ENCODE assay signal across 20 cellular contexts in the genomic region with DNA sequence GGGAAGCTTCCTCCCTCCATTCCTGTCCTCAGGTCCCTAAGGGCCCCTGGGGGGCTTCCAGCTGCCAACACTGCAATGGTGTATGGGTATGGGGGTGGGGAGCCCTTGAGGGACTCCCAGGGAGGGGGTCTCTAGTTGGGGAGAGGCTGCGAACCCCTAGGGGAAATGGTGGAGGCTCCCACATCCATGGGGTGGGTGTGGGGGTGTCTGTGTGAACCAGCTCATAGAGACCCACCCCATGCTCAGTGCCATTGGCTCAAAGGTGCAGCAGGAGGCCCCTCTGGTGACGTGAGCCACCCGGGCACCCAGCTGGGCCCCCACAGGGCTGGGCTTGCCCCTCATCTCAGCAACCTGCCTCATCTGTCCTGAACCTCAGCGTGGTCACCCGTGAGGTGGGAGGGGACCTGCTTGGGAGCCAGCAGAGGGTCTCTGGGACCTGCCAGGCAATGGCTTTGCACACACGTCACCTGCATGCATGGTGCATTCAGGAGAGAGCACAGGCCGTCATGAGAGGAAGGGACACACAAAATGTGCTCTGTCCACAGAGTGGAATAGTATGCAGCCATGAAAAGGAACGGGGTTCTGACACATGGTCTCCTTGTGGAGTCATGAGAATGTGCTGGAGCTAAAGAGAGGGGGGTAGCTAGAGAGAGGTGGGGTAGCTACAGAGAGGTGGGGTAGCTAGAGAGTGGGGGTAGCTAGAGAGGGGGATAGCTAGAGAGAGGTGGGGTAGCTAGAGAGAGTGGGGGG. TPM values are rescaled to one million over a fixed set of nuclear protein-coding genes. Genes with fewer than 3 reads are reported as not detected.
A peak's percentile ranks its signal among the peaks of the same experiment; 100 is the strongest.
DNase-seq lines count a peak whose midpoint lies in the region; ATAC-seq, FAIRE-seq and TF ChIP-seq lines count a peak whose summit lies in the region.
"Had no signal": no experiment of that assay in that cellular context is flagged by ENCODE, and none has a peak within 500 bp of the region (broad histone marks: within the 10 kb centered on the region; RNA-seq: fewer than 3 reads in every experiment).

No MANE protein-coding gene starts in this region.

- intact Hi-C loops in K562 (cut with micrococcal nuclease), result no loop called here
- intact Hi-C loops in lower lobe of right lung (cut with DNase I), result no loop called here

- no peak overlapping the region for H2BK120ac ChIP-seq in mesendoderm (ENCODE audit: low read depth, low read length)

- H3K27ac ChIP-seq in K562 (ENCODE audit: extremely low read depth, low read depth, low read length) (no peak overlapping the region), lower lobe of right lung (no peak overlapping the region), mesendoderm (ENCODE audit: low read depth, low read length) (no peak overlapping the region)
- H3K27ac ChIP-seq: GM23248 had no signal

- DNase-seq in stimulated activated naive CD8-positive, alpha-beta T cell treated with anti-CD3 and anti-CD28 coated beads, Interleukin-15, amount 100 ng/mL, for 72 hours, result no peak
- no peak for DNase-seq in stimulated activated naive CD8-positive, alpha-beta T cell treated with anti-CD3 and anti-CD28 coated beads, Interleukin-15, Interleukin-2, amounts not matched to agents 100 U/mL and 50 U/mL, for 24 hours
- DNase-seq in K562 (ENCODE audit: extremely low read depth in 1 of 4, low spot score in 3 of 4) (no peak), lower lobe of right lung (peak; percentile 28), ureter (ENCODE audit: low spot score) (peak; percentile 33), SIG-M5 treated with dmso at 0.1 percent for 504 hours (lab: John Stamatoyannopoulos, UW; ENCODE audit: unreplicated experiment) (no peak), mesendoderm (no peak)
- DNase-seq: GM23248, KBM-7, NCI-H1105 treated with DMSO at 0.1 percent for 48 hours, NCI-H1694, NCI-H2081 treated with DMSO at 0.1 percent for 48 hours, NCI-H2227 treated with DMSO at 0.1 percent for 48 hours, NCI-H510A treated with DMSO at 0.1 percent for 48 hours, NCI-H774, SHP77 treated with DMSO at 0.1 percent for 48 hours had no signal

- H4K8ac ChIP-seq in mesendoderm (ENCODE audit: low read depth, low read length), result no peak overlapping the region

- TF ChIP-seq CTCF in K562 (IDR thresholded peaks at IDR 0.05 in 2 of 3, conservative IDR thresholded peaks at IDR 0.05 in 1 of 3; ENCODE audit: insufficient read depth in 2 of 3, low read depth in 1 of 3, low read length in 3 of 3) (no peak), lower lobe of right lung (IDR thresholded peaks at IDR 0.05) (no peak)

- TF ChIP-seq EP300 in K562 (IDR thresholded peaks at IDR 0.05; ENCODE audit: low read length), result no peak

- H3K23ac ChIP-seq in mesendoderm (ENCODE audit: low read length), result no peak overlapping the region

- CTCF ChIA-PET in K562 (lab: Yijun Ruan, JAX; ENCODE audit: low intra/inter-chr PET ratio), result no interaction called here

- H3K9ac ChIP-seq in K562 (ENCODE audit: insufficient read depth in 1 of 2, low read depth in 2 of 2, low read length in 2 of 2), result no peak overlapping the region
- no peak overlapping the region for H3K9ac ChIP-seq in mesendoderm (ENCODE audit: low read length)
- H3K9ac ChIP-seq: GM23248 had no signal

- no peak overlapping the region for H2BK15ac ChIP-seq in mesendoderm (replicated peaks; ENCODE audit: low read depth)

- H2AK5ac ChIP-seq in mesendoderm (ENCODE audit: low read length), result no peak overlapping the region

- TF ChIP-seq POLR2A in K562 (conservative IDR thresholded peaks at IDR 0.05), result no peak

- H3K9me3 ChIP-seq in K562 (replicated peaks; ENCODE audit: control insufficient read depth, insufficient read depth, low read depth, low read length), result no peaks in the 10 kb centered on the region
- H3K9me3 ChIP-seq in lower lobe of right lung, result no peaks in the 10 kb centered on the region

- WGBS in K562 (ENCODE audit: insufficient coverage, low coverage, missing lambda C conversion rate), result 61% methylated on average over 4 of the region's 8 CpGs
- no CpG with 5 or more reads among the region's 8 CpGs for WGBS in mesendoderm (ENCODE audit: extremely low coverage, insufficient coverage, low lambda C conversion rate)

- in situ Hi-C loops in K562 (cut with MboI), result no loop called here

- H3K4me2 ChIP-seq in K562 (ENCODE audit: insufficient read depth, low read length) (no peak overlapping the region), mesendoderm (ENCODE audit: low read length) (no peak overlapping the region)

- H3K9me1 ChIP-seq in K562 (ENCODE audit: control insufficient read depth, insufficient read depth, low read length), result no peaks in the 10 kb centered on the region

- H3K4ac ChIP-seq in mesendoderm (ENCODE audit: low read depth, low read length), result no peak overlapping the region

- H3K18ac ChIP-seq in mesendoderm (ENCODE audit: low read length), result no peak overlapping the region

- no peak for TF ChIP-seq RAD21 in K562 (CRISPR knock-in tag; conservative IDR thresholded peaks at IDR 0.05 in 1 of 2, IDR thresholded peaks at IDR 0.05 in 1 of 2)

- no peaks in the 10 kb centered on the region for H3K27me3 ChIP-seq in K562 (ENCODE audit: control insufficient read depth in 2 of 2, insufficient read depth in 2 of 2, low read length in 2 of 2)
- H3K27me3 ChIP-seq in lower lobe of right lung (ENCODE audit: low read depth), result no peaks in the 10 kb centered on the region
- no peaks in the 10 kb centered on the region for H3K27me3 ChIP-seq in mesendoderm (ENCODE audit: insufficient read depth, low read length, poor library complexity)

- H3K4me3 Mint-ChIP-seq in stimulated activated naive CD8-positive, alpha-beta T cell treated with anti-CD3 and anti-CD28 coated beads, Interleukin-15, amount 100 ng/mL, for 72 hours, result no peak overlapping the region
- H3K4me3 Mint-ChIP-seq: CD14-positive monocyte had no signal

- H3K79me2 ChIP-seq in K562 (ENCODE audit: control insufficient read depth, insufficient read depth, low read length) (no peaks in the 10 kb centered on the region), mesendoderm (ENCODE audit: control insufficient read depth, insufficient read depth, low read length) (no peaks in the 10 kb centered on the region)

- BruUV-seq in K562 (replicated peaks; lab: Mats Ljungman, UMichigan), result no TSS peak

- H3K9me3 Mint-ChIP-seq in stimulated activated naive CD8-positive, alpha-beta T cell treated with anti-CD3 and anti-CD28 coated beads, Interleukin-15, amount 100 ng/mL, for 72 hours, result no peaks in the 10 kb centered on the region

- no peak for FAIRE-seq in K562 (lab: Jason Lieb, UNC)
- FAIRE-seq: G401.6 had no signal

- peaks cover 9 to 29% of the 10 kb centered on the region in 2 experiments for H3K4me1 ChIP-seq in K562 (replicated peaks in 1 of 2; ENCODE audit: control insufficient read depth in 2 of 2, insufficient read depth in 2 of 2, low read length in 2 of 2)
- peaks cover 13% of the 10 kb centered on the region for H3K4me1 ChIP-seq in lower lobe of right lung
- H3K4me1 ChIP-seq in mesendoderm (ENCODE audit: control insufficient read depth, low read depth, low read length), result no peaks in the 10 kb centered on the region

- H3K27ac Mint-ChIP-seq in stimulated activated naive CD8-positive, alpha-beta T cell treated with anti-CD3 and anti-CD28 coated beads, Interleukin-15, amount 100 ng/mL, for 72 hours, result no peak overlapping the region
- H3K27ac Mint-ChIP-seq: CD14-positive monocyte had no signal

- H3K4me1 Mint-ChIP-seq in stimulated activated naive CD8-positive, alpha-beta T cell treated with anti-CD3 and anti-CD28 coated beads, Interleukin-15, amount 100 ng/mL, for 72 hours, result no peaks in the 10 kb centered on the region
- H3K4me1 Mint-ChIP-seq: CD14-positive monocyte had no signal

- H3K4me3 ChIP-seq in K562 (no peak overlapping the region), lower lobe of right lung (no peak overlapping the region), mesendoderm (ENCODE audit: low read length) (no peak overlapping the region)
- H3K4me3 ChIP-seq: GM23248 had no signal

- H3K56ac ChIP-seq in mesendoderm (ENCODE audit: low read length), result no peak overlapping the region

- H4K5ac ChIP-seq in mesendoderm (ENCODE audit: low read length), result no peak overlapping the region

- H4K20me1 ChIP-seq in K562 (replicated peaks; ENCODE audit: control insufficient read depth, insufficient read depth, low read length), result 0 out of 2 replicates have a peak, but pooled peaks cover 5% of the 10 kb centered on the region

- H3K79me1 ChIP-seq in mesendoderm (ENCODE audit: low read length), result no peaks in the 10 kb centered on the region

- no peak overlapping the region for H2BK5ac ChIP-seq in mesendoderm (ENCODE audit: low read length)

- no peaks in the 10 kb centered on the region for H3K27me3 Mint-ChIP-seq in stimulated activated naive CD8-positive, alpha-beta T cell treated with anti-CD3 and anti-CD28 coated beads, Interleukin-15, amount 100 ng/mL, for 72 hours

- H3K36me3 ChIP-seq in K562 (ENCODE audit: control insufficient read depth, insufficient read depth, low read length) (no peaks in the 10 kb centered on the region), lower lobe of right lung (no peaks in the 10 kb centered on the region), mesendoderm (ENCODE audit: control insufficient read depth, insufficient read depth, low read length) (no peaks in the 10 kb centered on the region)

- no peak overlapping the region for H2AFZ ChIP-seq in K562 (ENCODE audit: low read depth, low read length)
- H2AFZ ChIP-seq: GM23248 had no signal

- POLR2A ChIA-PET in K562 (lab: Yijun Ruan, JAX), result no interaction called here

- ATAC-seq in stimulated activated naive CD8-positive, alpha-beta T cell treated with anti-CD3 and anti-CD28 coated beads, Interleukin-15, amount 100 ng/mL, for 72 hours, result peak; percentile 13
- no peak for ATAC-seq in stimulated activated naive CD8-positive, alpha-beta T cell treated with anti-CD3 and anti-CD28 coated beads, Interleukin-15, Interleukin-2, amounts not matched to agents 100 U/mL and 50 U/mL, for 24 hours
- ATAC-seq in K562, result no peak
- ATAC-seq in lower lobe of right lung, result no peak
- ATAC-seq in HG03432 (IDR thresholded peaks at IDR 0.05; ENCODE audit: unreplicated experiment), result no peak
- ATAC-seq: SK-N-SH treated with all-trans-retinoic acid at 6 μM for 48 hours had no signal

RNA-seq across cellular contexts. Expression of gene PLCXD1, which starts 22.7 kb away (rescaled TPM):
- 52.4 and 139 TPM in 2 replicates for total RNA-seq in K562 (2011; cell fraction: chromatin; rRNA removed; ENCODE audit: low replicate concordance)
- total RNA-seq in K562 (2011; cell fraction: nucleolus; rRNA removed), result 83.4 and 116 TPM in 2 replicates
- total RNA-seq in K562 (2011; cell fraction: nucleoplasm; rRNA removed), result 77.7 and 93.6 TPM in 2 replicates
- total RNA-seq in K562 (2014; rRNA removed) (43.8 and 63.8 TPM in 2 replicates), K562 (2014; rRNA removed; fragmentation: Illumina TruSeq; extraction: Trizol) (10.8 and 12.2 TPM in 2 replicates), K562 (2015; rRNA removed; fragmentation: Illumina TruSeq; extraction: Trizol) (26.0 and 27.3 TPM in 2 replicates), K562 (2021) (50.5 and 52.6 TPM in 2 replicates), lower lobe of right lung (23.7 TPM), ureter (15.1 TPM)
- polyA plus RNA-seq in K562 (2011; rRNA removed) (39.5 and 63.7 TPM in 2 replicates), K562 (2014; fragmentation: Illumina TruSeq; extraction: Trizol) (40.7 and 60.2 TPM in 2 replicates), K562 (2014; fragmentation: Nextera tagmentation; extraction: Ambion mirVana) (1 to 10 TPM; 6.0 to 6.2 TPM), K562 (2014; rRNA removed) (57.0 and 60.2 TPM in 2 replicates)
- 70.2 and 75.4 TPM in 2 replicates for polyA plus RNA-seq in K562 (2011; cell fraction: cytosol; rRNA removed)
- 99.5 and 137 TPM in 2 replicates for polyA plus RNA-seq in K562 (2011; cell fraction: nucleus; rRNA removed)
- polyA plus RNA-seq in K562 (2012), result 42.8 and 49.2 TPM in 2 replicates
- 27.5 and 36.2 TPM in 2 replicates for polyA minus RNA-seq in K562 (2011; rRNA and poly(A)+ RNA removed)
- 64.6 and 108 TPM in 2 replicates for polyA minus RNA-seq in K562 (2011; cell fraction: cytosol; rRNA and poly(A)+ RNA removed)
- polyA minus RNA-seq in K562 (2011; cell fraction: nucleus; rRNA and poly(A)+ RNA removed), result 37.3 and 47.7 TPM in 2 replicates
- 24.1 TPM for polyA plus RNA-seq in mesendoderm (2013, experiment 1 of 2)
- polyA plus RNA-seq in mesendoderm (2013, experiment 2 of 2), result 26.6 TPM

Comparison
In these comparisons a context has a peak if more than half of its experiments do, and no peak if none do; other contexts are left out.
1. DNase-seq: peak in lower lobe of right lung (single experiment) and ureter (single experiment); none in stimulated activated naive CD8-positive, alpha-beta T cell treated with anti-CD3 and anti-CD28 coated beads, Interleukin-15, amount 100 ng/mL, for 72 hours (0 of 2), stimulated activated naive CD8-positive, alpha-beta T cell treated with anti-CD3 and anti-CD28 coated beads, Interleukin-15, Interleukin-2, amounts not matched to agents 100 U/mL and 50 U/mL, for 24 hours (single experiment), K562 (0 of 4), SIG-M5 treated with dmso at 0.1 percent for 504 hours (single experiment) and mesendoderm (single experiment).